In genomic region chr1:30933874-30934252, GRCh38 we compare ENCODE assay signal across 7 cellular contexts. TPM values are rescaled to one million over a fixed set of nuclear protein-coding genes. Genes with fewer than 3 reads are reported as not detected.
DNase-seq lines count a peak whose midpoint lies in the region; ATAC-seq and TF ChIP-seq lines count a peak whose summit lies in the region.

No MANE protein-coding gene starts in this region.

- TF ChIP-seq CTCF in epithelial cell of esophagus (IDR thresholded peaks at IDR 0.05; ENCODE audit: insufficient read depth, low read depth, low read length, missing control alignments) (no peak), osteoblast (IDR thresholded peaks at IDR 0.05; ENCODE audit: extremely low read depth, low read depth, low read length) (no peak)

- H3K4me2 ChIP-seq in osteoblast (ENCODE audit: insufficient read depth, low read length): no peak overlapping the region

- H3K4me1 ChIP-seq in NT2/D1 (ENCODE audit: insufficient read depth, insufficient read length) (peaks cover 11% of the 10 kb centered on the region), osteoblast (ENCODE audit: insufficient read depth, low read length) (peaks cover 9% of the 10 kb centered on the region)

- peak overlapping the region; percentile 28 for H3K27ac ChIP-seq in osteoblast (ENCODE audit: low read depth, low read length)

- peaks cover 19% of the 10 kb centered on the region for H4K20me1 ChIP-seq in osteoblast (ENCODE audit: insufficient read depth, low read length)

- H2AFZ ChIP-seq in osteoblast (ENCODE audit: low read length): no peak overlapping the region

- H3K27me3 ChIP-seq in NT2/D1 (ENCODE audit: insufficient read depth, insufficient read length) (no peaks in the 10 kb centered on the region), osteoblast (ENCODE audit: insufficient read depth, low read length) (no peaks in the 10 kb centered on the region)

- ATAC-seq in HG02623 (IDR thresholded peaks at IDR 0.05; ENCODE audit: unreplicated experiment) (no peak), GM21423 (IDR thresholded peaks at IDR 0.05; ENCODE audit: unreplicated experiment) (no peak)

- peaks cover 5% of the 10 kb centered on the region for H3K79me2 ChIP-seq in osteoblast (ENCODE audit: insufficient read depth, low read length)

- H3K4me3 ChIP-seq in NT2/D1 (ENCODE audit: insufficient read length, low read depth): no peak overlapping the region
- no peak overlapping the region for H3K4me3 ChIP-seq in epithelial cell of esophagus (ENCODE audit: low read length)
- no peak overlapping the region for H3K4me3 ChIP-seq in osteoblast (ENCODE audit: insufficient read depth, low read length)

- H3K36me3 ChIP-seq in NT2/D1 (ENCODE audit: insufficient read depth, insufficient read length, low read length): peaks cover 62% of the 10 kb centered on the region
- H3K36me3 ChIP-seq in osteoblast (ENCODE audit: insufficient read depth, low read length): peaks cover 55% of the 10 kb centered on the region

- no peak overlapping the region for H3K9ac ChIP-seq in NT2/D1 (ENCODE audit: insufficient read length, low read depth)

- DNase-seq in GM03348 (ENCODE audit: low spot score) (peak; percentile 81), NT2/D1 (ENCODE audit: low read depth, low spot score) (peak; percentile 57), epithelial cell of esophagus (ENCODE audit: low read depth) (peak; percentile 86), osteoblast (ENCODE audit: insufficient read length, low spot score, missing footprints) (peak; percentile 81), anterior cingulate cortex (lab: John Stamatoyannopoulos, UW) (no peak)

- H3K9me3 ChIP-seq in NT2/D1 (ENCODE audit: insufficient read depth, low read length) (no peaks in the 10 kb centered on the region), osteoblast (ENCODE audit: low read depth, low read length) (no peaks in the 10 kb centered on the region)

RNA-seq across cellular contexts. Expression of gene SDC3, which starts 25.3 kb away (rescaled TPM):
- 38.0 and 39.8 TPM in 2 replicates for total RNA-seq in osteoblast

Comparison
In these comparisons a context has a peak if more than half of its experiments do, and no peak if none do; other contexts are left out.
1. DNase-seq: peak in GM03348 (single experiment), NT2/D1 (single experiment), epithelial cell of esophagus (single experiment) and osteoblast (single experiment); none in anterior cingulate cortex (0 of 58).